Comparison of ENCODE assay signal across 1 cellular context in the genomic region with DNA sequence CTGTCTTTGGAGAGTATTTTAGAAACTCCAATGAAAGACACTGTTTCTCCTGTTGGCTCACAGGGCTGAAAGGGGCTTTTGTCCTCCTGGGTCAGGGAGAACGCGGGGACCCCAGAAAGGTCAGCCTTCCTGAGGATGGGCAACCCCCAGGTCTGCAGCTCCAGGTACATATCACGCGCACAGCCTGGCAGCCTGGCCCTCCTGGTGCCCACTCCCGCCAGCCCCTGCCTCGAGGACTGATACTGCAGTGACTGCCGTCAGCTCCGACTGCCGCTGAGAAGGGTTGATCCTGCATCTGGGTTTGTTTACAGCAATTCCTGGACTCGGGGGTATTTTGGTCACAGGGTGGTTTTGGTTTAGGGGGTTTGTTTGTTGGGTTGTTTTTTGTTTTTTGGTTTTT.
TF ChIP-seq lines count a peak whose summit lies in the region.

No MANE protein-coding gene starts in this region.

TF ChIP-seq in endothelial cell of umbilical vein, 7 proteins besides CTCF, POLR2A, EP300 and RAD21:
- TF ChIP-seq FOS (IDR thresholded peaks at IDR 0.05; ENCODE audit: borderline replicate concordance, insufficient read depth, low read length): no peak
- TF ChIP-seq MYC (IDR thresholded peaks at IDR 0.05; ENCODE audit: low read depth, low read length): no peak
- TF ChIP-seq, protein P1, sequence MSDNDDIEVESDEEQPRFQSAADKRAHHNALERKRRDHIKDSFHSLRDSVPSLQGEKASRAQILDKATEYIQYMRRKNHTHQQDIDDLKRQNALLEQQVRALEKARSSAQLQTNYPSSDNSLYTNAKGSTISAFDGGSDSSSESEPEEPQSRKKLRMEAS (IDR thresholded peaks at IDR 0.05; ENCODE audit: insufficient read depth, insufficient read length): no peak
- no peak for TF ChIP-seq JUN (IDR thresholded peaks at IDR 0.05; ENCODE audit: borderline replicate concordance, insufficient read depth, insufficient read length, low read depth)
- TF ChIP-seq GATA2 (IDR thresholded peaks at IDR 0.05; ENCODE audit: insufficient read depth, insufficient read length, low read depth, low read length): no peak
- TF ChIP-seq POLR2AphosphoS5 (IDR thresholded peaks at IDR 0.05; ENCODE audit: insufficient read depth, low read depth, low read length): no peak
- TF ChIP-seq EZH2 (IDR thresholded peaks at IDR 0.05; ENCODE audit: borderline replicate concordance, low read depth, low read length, severe bottlenecking): no peak
